In genomic region chr4:184792950-184793555, GRCh38 we compare ENCODE assay signal across 9 cellular contexts. TPM values are rescaled to one million over a fixed set of nuclear protein-coding genes. Genes with fewer than 3 reads are reported as not detected.
DNase-seq lines count a peak whose midpoint lies in the region; ATAC-seq, FAIRE-seq and TF ChIP-seq lines count a peak whose summit lies in the region.
"Had no signal": no experiment of that assay in that cellular context is flagged by ENCODE, and none has a peak within 500 bp of the region (broad histone marks: within the 10 kb centered on the region; RNA-seq: fewer than 3 reads in every experiment).

No MANE protein-coding gene starts in this region.

- ATAC-seq in activated CD8-positive, alpha-beta memory T cell treated with anti-CD3 and anti-CD28 coated beads, Interleukin-2, amount 10 ng/mL, durations not matched to agents 7 days and 5 days: peak; percentile 57
- ATAC-seq in gastroesophageal sphincter: peak; percentile 68
- no peak for ATAC-seq in HG02798 (IDR thresholded peaks at IDR 0.05; ENCODE audit: poor library complexity, unreplicated experiment)
- ATAC-seq: body of pancreas had no signal

- TF ChIP-seq CTCF in gastroesophageal sphincter (IDR thresholded peaks at IDR 0.05): no peak

- peak; percentile 48 for FAIRE-seq in HTR-8/SVneo (lab: Jason Lieb, UNC)

- H3K27me3 ChIP-seq in gastroesophageal sphincter: no peaks in the 10 kb centered on the region
- H3K27me3 ChIP-seq: body of pancreas had no signal

- H3K4me1 ChIP-seq in gastroesophageal sphincter: peaks cover 0 to 27% (median 0%) of the 10 kb centered on the region in 3 donors

- DNase-seq in A172 (ENCODE audit: low spot score): peak; percentile 92
- peak; percentile 89 for DNase-seq in HTR-8/SVneo (ENCODE audit: insufficient read length, low spot score)
- no peak for DNase-seq in activated CD8-positive, alpha-beta memory T cell treated with anti-CD3 and anti-CD28 coated beads, Interleukin-2, amount 10 ng/mL, durations not matched to agents 7 days and 5 days
- peak; percentile 51 to 59 for DNase-seq in stimulated activated CD4-positive, alpha-beta T cell treated with anti-CD3 and anti-CD28 coated beads, Interleukin-2, amount 100 ng/mL, for 24 hours
- DNase-seq in NCI-H82 treated with DMSO at 0.1 percent for 48 hours (lab: John Stamatoyannopoulos, UW; ENCODE audit: unreplicated experiment): no peak
- no peak for DNase-seq in NCI-H1694 treated with DMSO at 0.1 percent for 48 hours (lab: John Stamatoyannopoulos, UW)

- TF ChIP-seq POLR2A in gastroesophageal sphincter (IDR thresholded peaks at IDR 0.05): no peak

- no peaks in the 10 kb centered on the region for H3K27me3 Mint-ChIP-seq in activated CD8-positive, alpha-beta memory T cell treated with anti-CD3 and anti-CD28 coated beads, Interleukin-2, amount 10 ng/mL, durations not matched to agents 7 days and 5 days

- no peak for TF ChIP-seq EP300 in gastroesophageal sphincter (IDR thresholded peaks at IDR 0.05)

- H3K9me3 Mint-ChIP-seq in activated CD8-positive, alpha-beta memory T cell treated with anti-CD3 and anti-CD28 coated beads, Interleukin-2, amount 10 ng/mL, durations not matched to agents 7 days and 5 days (ENCODE audit: low read depth): no peaks in the 10 kb centered on the region

- no peak overlapping the region for H3K4me3 ChIP-seq in gastroesophageal sphincter
- H3K4me3 ChIP-seq: body of pancreas had no signal

- CTCF ChIA-PET in activated CD8-positive, alpha-beta memory T cell treated with anti-CD3 and anti-CD28 coated beads, Interleukin-2, amount 10 ng/mL, durations not matched to agents 7 days and 5 days (lab: Charles Lee): interaction anchor here (1.1 kb wide), 2 partner anchors 22 to 46 kb away, joined by 3 read pairs; no protein-coding TSS in a partner anchor

- no peak overlapping the region for H3K4me3 Mint-ChIP-seq in activated CD8-positive, alpha-beta memory T cell treated with anti-CD3 and anti-CD28 coated beads, Interleukin-2, amount 10 ng/mL, durations not matched to agents 7 days and 5 days

- H3K9me3 ChIP-seq in gastroesophageal sphincter: no peaks in the 10 kb centered on the region
- H3K9me3 ChIP-seq: body of pancreas had no signal

- 74 to 80% methylated on average over 2 to 10 of the region's 10 CpGs for WGBS in gastroesophageal sphincter (ENCODE audit: low coverage in 1 of 2), 2 donors

- H3K36me3 ChIP-seq in gastroesophageal sphincter: peaks cover 0 to 23% of the 10 kb centered on the region in 2 donors

- H3K4me1 Mint-ChIP-seq in activated CD8-positive, alpha-beta memory T cell treated with anti-CD3 and anti-CD28 coated beads, Interleukin-2, amount 10 ng/mL, durations not matched to agents 7 days and 5 days: peaks cover 23% of the 10 kb centered on the region

- H3K27ac Mint-ChIP-seq in activated CD8-positive, alpha-beta memory T cell treated with anti-CD3 and anti-CD28 coated beads, Interleukin-2, amount 10 ng/mL, durations not matched to agents 7 days and 5 days: no peak overlapping the region

- no peaks in the 10 kb centered on the region for H3K36me3 Mint-ChIP-seq in activated CD8-positive, alpha-beta memory T cell treated with anti-CD3 and anti-CD28 coated beads, Interleukin-2, amount 10 ng/mL, durations not matched to agents 7 days and 5 days

- peak overlapping the region in 2 of 4 donors; percentile 11 to 13 for H3K27ac ChIP-seq in gastroesophageal sphincter

RNA-seq across cellular contexts. Expression of gene ACSL1, which starts 32.7 kb away (rescaled TPM):
- total RNA-seq in A172 (2014; rRNA removed; shearing (Covaris generic)): 25.9 and 27.2 TPM in 2 replicates
- 10 to 100 TPM; 13.8 to 26.0 TPM for total RNA-seq in activated CD8-positive, alpha-beta memory T cell treated with anti-CD3 and anti-CD28 coated beads, Interleukin-2, amount 10 ng/mL, durations not matched to agents 7 days and 5 days
- 10 to 100 TPM; 48.5 to 98.8 (median 55.3) TPM for total RNA-seq in gastroesophageal sphincter

RNA-seq across cellular contexts. Expression of gene CENPU, which starts 59.2 kb away (rescaled TPM):
- total RNA-seq in A172 (2014; rRNA removed; shearing (Covaris generic)): 92.7 and 103 TPM in 2 replicates
- total RNA-seq in activated CD8-positive, alpha-beta memory T cell treated with anti-CD3 and anti-CD28 coated beads, Interleukin-2, amount 10 ng/mL, durations not matched to agents 7 days and 5 days: 10 to 100 TPM; 71.9 to 74.7 TPM
- total RNA-seq in gastroesophageal sphincter: 1 to 10 TPM in 2 of 4 donors, under 1 TPM in 1, not detected in 1; 0.54 to 8.0 (median 1.1) TPM

Comparison
In these comparisons a context has a peak if more than half of its experiments do, and no peak if none do; other contexts are left out.
1. DNase-seq: peak in A172 (single experiment), HTR-8/SVneo (single experiment) and stimulated activated CD4-positive, alpha-beta T cell treated with anti-CD3 and anti-CD28 coated beads, Interleukin-2, amount 100 ng/mL, for 24 hours (2 of 2); none in activated CD8-positive, alpha-beta memory T cell treated with anti-CD3 and anti-CD28 coated beads, Interleukin-2, amount 10 ng/mL, durations not matched to agents 7 days and 5 days (single experiment), NCI-H82 treated with DMSO at 0.1 percent for 48 hours (single experiment) and NCI-H1694 treated with DMSO at 0.1 percent for 48 hours (single experiment).
2. RNA of gene CENPU, which starts 59.2 kb away (total RNA-seq): 92.7 to 103 TPM in A172 and 71.9 to 74.7 TPM in activated CD8-positive, alpha-beta memory T cell treated with anti-CD3 and anti-CD28 coated beads, Interleukin-2, amount 10 ng/mL, durations not matched to agents 7 days and 5 days; 0.54 to 8.0 TPM in gastroesophageal sphincter; every median in the first group is over 4 times any median in the second.